Comparison of ENCODE assay signal across 8 cellular contexts in genomic region chr6:135162678-135163439, GRCh38. TPM values are rescaled to one million over a fixed set of nuclear protein-coding genes. Genes with fewer than 3 reads are reported as not detected.
A peak's percentile ranks its signal among the peaks of the same experiment; 100 is the strongest.
DNase-seq lines count a peak whose midpoint lies in the region; ATAC-seq and TF ChIP-seq lines count a peak whose summit lies in the region.

No MANE protein-coding gene starts in this region.

- peak; percentile 62 for TF ChIP-seq CTCF in CD8-positive, alpha-beta T cell (IDR thresholded peaks at IDR 0.05)
- TF ChIP-seq CTCF in GM20000 (IDR thresholded peaks at IDR 0.05; ENCODE audit: extremely low read depth, missing control alignments) (peak; percentile 62), stomach (IDR thresholded peaks at IDR 0.05) (peak in 5 of 7 experiments; percentile 24 to 75 (median 50))

- H3K36me3 ChIP-seq in CD8-positive, alpha-beta T cell (ENCODE audit: insufficient read depth, low read length) = no peaks in the 10 kb centered on the region
- H3K36me3 ChIP-seq in stomach = no peaks in the 10 kb centered on the region

- H3K9me3 ChIP-seq in CD8-positive, alpha-beta T cell (ENCODE audit: low read length) = no peaks in the 10 kb centered on the region
- H3K9me3 ChIP-seq in stomach = no peaks in the 10 kb centered on the region

- intact Hi-C loops in CD8-positive, alpha-beta T cell (cut with DNase I, micrococcal nuclease) = loop anchor here (1.0 to 2.0 kb wide), 3 partner anchors 18 kb away; partner anchors contain the start of gene MYB (in 1 of the 2)
- intact Hi-C loops in stomach (cut with DNase I; ENCODE audit: low total_unique reads) = no loop called here

- POLR2A ChIA-PET in CD8-positive, alpha-beta T cell (lab: Charles Lee) = interaction anchor here (0.6 to 0.9 kb wide), 2 partner anchors 108 to 937 kb away, joined by 3 read pairs; partner anchors contain the start of gene HBS1L

- ATAC-seq in CD8-positive, alpha-beta T cell = no peak

- WGBS in stomach, 5 donors = 39 to 51% (median 47%) methylated on average over 10 of the region's 10 CpGs

- H3K27ac ChIP-seq in CD8-positive, alpha-beta T cell (ENCODE audit: low read depth, low read length) = no peak overlapping the region
- no peak overlapping the region for H3K27ac ChIP-seq in stomach

- peak overlapping the region; percentile 73 for H3K27ac Mint-ChIP-seq in CD8-positive, alpha-beta T cell
- H3K27ac Mint-ChIP-seq in activated naive CD4-positive, alpha-beta T cell treated with anti-CD3 and anti-CD28 coated beads, Interleukin-2, amount 10 ng/mL, durations not matched to agents 7 days and 5 days = no peak overlapping the region

- H3K36me3 Mint-ChIP-seq in CD8-positive, alpha-beta T cell = no peaks in the 10 kb centered on the region
- no peaks in the 10 kb centered on the region for H3K36me3 Mint-ChIP-seq in activated naive CD4-positive, alpha-beta T cell treated with anti-CD3 and anti-CD28 coated beads, Interleukin-2, amount 10 ng/mL, durations not matched to agents 7 days and 5 days

- H3K27me3 ChIP-seq in CD8-positive, alpha-beta T cell (ENCODE audit: insufficient read depth, low read length) = no peaks in the 10 kb centered on the region
- no peaks in the 10 kb centered on the region for H3K27me3 ChIP-seq in stomach

- no peaks in the 10 kb centered on the region for H3K27me3 Mint-ChIP-seq in CD8-positive, alpha-beta T cell (ENCODE audit: low read depth)
- H3K27me3 Mint-ChIP-seq in activated naive CD4-positive, alpha-beta T cell treated with anti-CD3 and anti-CD28 coated beads, Interleukin-2, amount 10 ng/mL, durations not matched to agents 7 days and 5 days = peaks cover 3% of the 10 kb centered on the region

- CTCF ChIA-PET in CD8-positive, alpha-beta T cell (lab: Charles Lee) = interaction anchor here (0.7 to 2.1 kb wide), 8 partner anchors 18 to 237 kb away, joined by 3 to 10 read pairs (median 3); partner anchors contain the start of gene MYB
- CTCF ChIA-PET in activated naive CD4-positive, alpha-beta T cell treated with anti-CD3 and anti-CD28 coated beads, Interleukin-2, amount 10 ng/mL, durations not matched to agents 7 days and 5 days (lab: Charles Lee) = interaction anchor here (0.7 to 3.2 kb wide), 11 partner anchors 9 to 622 kb away, joined by 3 to 29 read pairs (median 5); partner anchors contain the start of gene MYB

- TF ChIP-seq EP300 in stomach (IDR thresholded peaks at IDR 0.05) = no peak

- no peak overlapping the region for H3K4me3 ChIP-seq in CD8-positive, alpha-beta T cell (ENCODE audit: low read depth, low read length)
- no peak overlapping the region for H3K4me3 ChIP-seq in stomach

- H3K9me3 Mint-ChIP-seq in CD8-positive, alpha-beta T cell = no peaks in the 10 kb centered on the region
- no peaks in the 10 kb centered on the region for H3K9me3 Mint-ChIP-seq in activated naive CD4-positive, alpha-beta T cell treated with anti-CD3 and anti-CD28 coated beads, Interleukin-2, amount 10 ng/mL, durations not matched to agents 7 days and 5 days

- peaks cover 26% of the 10 kb centered on the region for H3K4me1 Mint-ChIP-seq in CD8-positive, alpha-beta T cell (ENCODE audit: low read depth)
- peaks cover 36% of the 10 kb centered on the region for H3K4me1 Mint-ChIP-seq in activated naive CD4-positive, alpha-beta T cell treated with anti-CD3 and anti-CD28 coated beads, Interleukin-2, amount 10 ng/mL, durations not matched to agents 7 days and 5 days

- peaks cover 20% of the 10 kb centered on the region for H3K4me1 ChIP-seq in CD8-positive, alpha-beta T cell (ENCODE audit: insufficient read depth, low read length)
- no peaks in the 10 kb centered on the region for H3K4me1 ChIP-seq in stomach

- peak in 4 of 7 experiments; percentile 24 to 46 (median 29) for DNase-seq in CD8-positive, alpha-beta T cell
- DNase-seq in GM20000 (ENCODE audit: low spot score) (no peak), NCI-H526 treated with DMSO at 0.1 percent for 48 hours (lab: John Stamatoyannopoulos, UW) (peak; percentile 98), iPS-NIHi7 (ENCODE audit: extremely low spot score) (peak; percentile 89), stomach (peak; percentile 40), COR-L47 (lab: John Stamatoyannopoulos, UW) (no peak), DMS153 (lab: John Stamatoyannopoulos, UW) (no peak)
- DNase-seq in activated naive CD4-positive, alpha-beta T cell treated with anti-CD3 and anti-CD28 coated beads, Interleukin-2, amount 10 ng/mL, durations not matched to agents 7 days and 5 days = peak; percentile 47

- peak overlapping the region; percentile 42 for H3K4me3 Mint-ChIP-seq in CD8-positive, alpha-beta T cell
- H3K4me3 Mint-ChIP-seq in activated naive CD4-positive, alpha-beta T cell treated with anti-CD3 and anti-CD28 coated beads, Interleukin-2, amount 10 ng/mL, durations not matched to agents 7 days and 5 days = no peak overlapping the region

- TF ChIP-seq POLR2A in stomach (IDR thresholded peaks at IDR 0.05) = no peak

RNA-seq across cellular contexts. Expression of gene MYB, which starts 18.2 kb away (rescaled TPM):
- 1 to 10 TPM; 3.7 to 4.7 TPM for total RNA-seq in CD8-positive, alpha-beta T cell
- total RNA-seq in stomach = 100 to 1,000 TPM in 1 of 5 donors, 1 to 10 TPM in 2, not detected in 2; 4.2 to 118 (median 8.3) TPM
- polyA plus RNA-seq in stomach = 1 to 10 TPM in 2 of 3 donors, under 1 TPM in 1; 0.56 to 1.6 (median 1.2) TPM

Comparison
In these comparisons a context has a peak if more than half of its experiments do, and no peak if none do; other contexts are left out.
1. DNase-seq: peak in CD8-positive, alpha-beta T cell (4 of 7), NCI-H526 treated with DMSO at 0.1 percent for 48 hours (single experiment), activated naive CD4-positive, alpha-beta T cell treated with anti-CD3 and anti-CD28 coated beads, Interleukin-2, amount 10 ng/mL, durations not matched to agents 7 days and 5 days (single experiment), iPS-NIHi7 (single experiment) and stomach (single experiment); none in GM20000 (single experiment), COR-L47 (single experiment) and DMS153 (single experiment).
2. Peak in every context shown above with its lines, with median percentiles within 50 percentile points of each other: CTCF ChIP-seq.